19 cellular contexts compared by ENCODE assay signal in genomic region chr3:162143181-162143580, GRCh38.
DNase-seq lines count a peak whose midpoint lies in the region; ATAC-seq and TF ChIP-seq lines count a peak whose summit lies in the region.
"Had no signal": no experiment of that assay in that cellular context is flagged by ENCODE, and none has a peak within 500 bp of the region (broad histone marks: within the 10 kb centered on the region; RNA-seq: fewer than 3 reads in every experiment).

No MANE protein-coding gene starts in this region.

- H3K4me3 ChIP-seq in SJSA1, result no peak overlapping the region
- H3K4me3 ChIP-seq in fibroblast of mammary gland (ENCODE audit: control insufficient read depth, low read depth, low read length), result no peak overlapping the region
- H3K4me3 ChIP-seq in neural progenitor cell, result no peak overlapping the region
- H3K4me3 ChIP-seq: PC-9 had no signal

- H3K27ac ChIP-seq in SJSA1, result peak overlapping the region; percentile 43
- H3K27ac ChIP-seq in neural progenitor cell, result no peak overlapping the region
- H3K27ac ChIP-seq: C4-2B, PC-9, RWPE1 had no signal

- no peaks in the 10 kb centered on the region for H4K20me1 ChIP-seq in neural progenitor cell (ENCODE audit: low read depth)

- H3K79me2 ChIP-seq in neural progenitor cell (ENCODE audit: low read depth), result no peaks in the 10 kb centered on the region

- H3K4me2 ChIP-seq in neural progenitor cell, result no peak overlapping the region
- H3K4me2 ChIP-seq: PC-9 had no signal

- no peaks in the 10 kb centered on the region for H3K36me3 ChIP-seq in SJSA1
- H3K36me3 ChIP-seq in neural progenitor cell, result no peaks in the 10 kb centered on the region

- no peak overlapping the region for H3K4me3 Mint-ChIP-seq in endothelial cell (ENCODE audit: unreplicated experiment)
- no peak overlapping the region for H3K4me3 Mint-ChIP-seq in neural progenitor cell

- H3K36me3 Mint-ChIP-seq in endothelial cell (ENCODE audit: low read depth, unreplicated experiment) (no peaks in the 10 kb centered on the region), neural progenitor cell (no peaks in the 10 kb centered on the region)

- H3K9me3 Mint-ChIP-seq in endothelial cell (ENCODE audit: unreplicated experiment), result no peaks in the 10 kb centered on the region
- H3K9me3 Mint-ChIP-seq in neural progenitor cell, result no peaks in the 10 kb centered on the region

- H3K27ac Mint-ChIP-seq in endothelial cell (ENCODE audit: unreplicated experiment) (no peak overlapping the region), neural progenitor cell (no peak overlapping the region)

- no peak overlapping the region for H3K9ac ChIP-seq in neural progenitor cell

- TF ChIP-seq CTCF in fibroblast of mammary gland (conservative IDR thresholded peaks at IDR 0.05; ENCODE audit: control insufficient read depth, insufficient read depth, low read depth, low read length) (no peak), endothelial cell (IDR thresholded peaks at IDR 0.05; ENCODE audit: unreplicated experiment) (no peak), neural progenitor cell (IDR thresholded peaks at IDR 0.05) (no peak)

- H3K4me1 Mint-ChIP-seq in endothelial cell (ENCODE audit: unreplicated experiment) (no peaks in the 10 kb centered on the region), neural progenitor cell (no peaks in the 10 kb centered on the region)

- H3K9me3 ChIP-seq in SJSA1 (replicated peaks), result no peaks in the 10 kb centered on the region
- H3K9me3 ChIP-seq in neural progenitor cell (ENCODE audit: low read depth), result no peaks in the 10 kb centered on the region

- ATAC-seq in GM18907 (IDR thresholded peaks at IDR 0.05; ENCODE audit: unreplicated experiment), result no peak

- H3K27me3 Mint-ChIP-seq in endothelial cell (ENCODE audit: unreplicated experiment), result no peaks in the 10 kb centered on the region
- H3K27me3 Mint-ChIP-seq in neural progenitor cell (ENCODE audit: insufficient read depth, low read depth), result no peaks in the 10 kb centered on the region

- H3K4me1 ChIP-seq in SJSA1 (replicated peaks), result no peaks in the 10 kb centered on the region
- H3K4me1 ChIP-seq in neural progenitor cell, result no peaks in the 10 kb centered on the region

- no peaks in the 10 kb centered on the region for H3K27me3 ChIP-seq in SJSA1 (replicated peaks)
- H3K27me3 ChIP-seq in neural progenitor cell, result no peaks in the 10 kb centered on the region

- H2AFZ ChIP-seq in neural progenitor cell (replicated peaks), result no peak overlapping the region
- H2AFZ ChIP-seq: PC-9 had no signal

- DNase-seq in HCEC 1CT (peak; percentile 41), SJSA1 (ENCODE audit: low read depth in 1 of 2, low spot score in 2 of 2) (no peak), fibroblast of mammary gland (ENCODE audit: low read depth) (peak; percentile 38), NCI-H2029 treated with DMSO at 0.1 percent for 48 hours (lab: John Stamatoyannopoulos, UW) (no peak), endothelial cell (ENCODE audit: low spot score) (no peak), neural progenitor cell (ENCODE audit: low spot score) (no peak)
- DNase-seq: AML-193, DMS79 treated with DMSO at 0.1 percent for 48 hours, GDM1, GOT3, KBM-7, MV-4-11, NCI-H1694 treated with DMSO at 0.1 percent for 48 hours, NCI-H2107, NCI-H524 treated with DMSO at 0.1 percent for 48 hours, PC-9 had no signal

- no peaks in the 10 kb centered on the region for H3F3A ChIP-seq in neural progenitor cell (ENCODE audit: low read depth)

Comparison
In these comparisons a context has a peak if more than half of its experiments do, and no peak if none do; other contexts are left out.
1. DNase-seq: peak in HCEC 1CT (single experiment) and fibroblast of mammary gland (single experiment); none in SJSA1 (0 of 2), NCI-H2029 treated with DMSO at 0.1 percent for 48 hours (single experiment), endothelial cell (single experiment) and neural progenitor cell (single experiment).